In the genomic region with DNA sequence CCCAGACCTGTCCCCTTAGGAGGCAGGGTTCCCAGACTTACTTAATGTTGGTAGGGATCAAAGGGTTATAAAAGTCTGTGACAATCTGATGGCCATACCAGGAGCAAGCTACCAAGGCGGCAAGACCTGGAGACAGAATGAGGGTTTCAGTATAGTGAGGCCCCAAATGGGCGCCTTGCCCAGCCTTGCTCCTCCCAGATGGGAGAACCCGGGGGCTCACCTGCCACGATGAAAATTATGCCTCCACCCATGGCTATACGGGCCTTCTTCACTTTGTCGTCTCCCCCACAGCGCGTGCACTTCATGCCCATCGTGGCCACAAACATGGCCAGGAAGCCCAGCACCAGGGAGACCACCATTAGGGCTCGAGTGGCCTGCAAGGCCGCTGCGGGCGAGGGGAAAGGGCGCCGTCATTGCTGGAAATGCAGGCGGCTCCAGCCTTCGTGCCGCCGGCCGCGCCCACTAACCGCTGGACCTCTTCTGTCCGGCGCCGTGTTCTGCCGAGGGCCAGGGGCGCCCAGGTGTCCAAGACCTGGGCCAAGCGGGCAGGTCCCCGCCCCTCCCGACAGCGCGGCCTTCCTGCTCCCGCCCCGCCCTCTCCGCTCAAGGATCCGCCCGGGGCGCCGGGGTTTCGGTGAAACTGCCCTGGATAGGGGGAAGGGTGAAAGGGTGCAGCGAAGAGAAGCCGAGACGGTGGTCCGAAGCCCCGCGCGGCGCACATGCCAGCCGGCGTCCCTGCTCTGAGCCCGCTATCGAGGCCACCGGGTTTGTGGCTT, we compare ENCODE assay signal across 1 cellular context.
TF ChIP-seq lines count a peak whose summit lies in the region.

No MANE protein-coding gene starts in this region.

TF ChIP-seq in HepG2, 621 proteins besides CTCF, POLR2A, EP300 and RAD21:
- TF ChIP-seq TBP (CRISPR knock-in tag; IDR thresholded peaks at IDR 0.05) (no peak), RBM22 (optimal IDR thresholded peaks at IDR 0.05; ENCODE audit: low read length) (peak; percentile 47), MTA1 (CRISPR knock-in tag; IDR thresholded peaks at IDR 0.05; ENCODE audit: borderline replicate concordance) (0 out of 2 replicates have a peak, but pooled peaks have one; percentile 2), POLR2G (IDR thresholded peaks at IDR 0.05; ENCODE audit: low read depth, low read length) (peak; percentile 60; the same call in 1 of the 2 replicates), SOX6 (IDR thresholded peaks at IDR 0.05) (no peak), SOX6 (CRISPR knock-in tag; IDR thresholded peaks at IDR 0.05) (0 out of 2 replicates have a peak, but pooled peaks have one; percentile 12), AGO2 (optimal IDR thresholded peaks at IDR 0.05; ENCODE audit: low read depth, low read length) (peak; percentile 87), AGO1 (IDR thresholded peaks at IDR 0.05; ENCODE audit: low read depth, low read length, poor library complexity, severe bottlenecking) (peak; percentile 1), DNMT3B (CRISPR knock-in tag; conservative IDR thresholded peaks at IDR 0.05) (no peak), RBFOX2 (IDR thresholded peaks at IDR 0.05; ENCODE audit: low read depth, low read length) (peak; percentile 48)
- TF ChIP-seq, protein P1, sequence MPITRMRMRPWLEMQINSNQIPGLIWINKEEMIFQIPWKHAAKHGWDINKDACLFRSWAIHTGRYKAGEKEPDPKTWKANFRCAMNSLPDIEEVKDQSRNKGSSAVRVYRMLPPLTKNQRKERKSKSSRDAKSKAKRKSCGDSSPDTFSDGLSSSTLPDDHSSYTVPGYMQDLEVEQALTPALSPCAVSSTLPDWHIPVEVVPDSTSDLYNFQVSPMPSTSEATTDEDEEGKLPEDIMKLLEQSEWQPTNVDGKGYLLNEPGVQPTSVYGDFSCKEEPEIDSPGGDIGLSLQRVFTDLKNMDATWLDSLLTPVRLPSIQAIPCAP (CRISPR knock-in tag; IDR thresholded peaks at IDR 0.05; ENCODE audit: low read depth), result no peak
TF ChIP-seq in HepG2: peak in this region for 7.
